8 cellular contexts compared by ENCODE assay signal in the genomic region with DNA sequence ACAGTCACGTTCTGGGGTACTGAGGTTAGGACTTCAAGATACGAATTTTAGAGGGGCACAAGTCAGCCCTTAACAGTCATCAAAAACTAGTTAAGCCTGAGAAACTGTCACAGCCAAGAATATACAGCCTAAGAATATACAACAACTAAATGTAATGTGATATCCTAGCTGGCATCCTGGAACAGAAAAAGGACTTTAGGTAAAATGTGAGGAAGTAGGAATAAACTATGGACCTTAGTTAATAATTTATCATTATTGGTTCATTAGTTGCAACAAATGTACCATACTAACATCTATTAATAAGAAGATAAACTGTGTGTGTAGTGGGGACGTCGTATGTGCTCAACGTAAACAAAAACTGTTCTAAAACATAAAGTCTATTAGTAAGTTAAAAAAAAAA. TPM values are rescaled to one million over a fixed set of nuclear protein-coding genes. Genes with fewer than 3 reads are reported as not detected.
DNase-seq lines count a peak whose midpoint lies in the region; ATAC-seq and TF ChIP-seq lines count a peak whose summit lies in the region.

No MANE protein-coding gene starts in this region.

- no peak for TF ChIP-seq CTCF in WTC11 (IDR thresholded peaks at IDR 0.05)

- no peak for DNase-seq in H7
- DNase-seq in WTC11 (ENCODE audit: low spot score), result no peak
- no peak for DNase-seq in right cardiac atrium
- no peak for DNase-seq in MV-4-11 (lab: John Stamatoyannopoulos, UW)
- DNase-seq in T1000 (lab: John Stamatoyannopoulos, UW), result no peak

- ATAC-seq in WTC11 (no peak), right cardiac atrium (no peak), HG03432 (IDR thresholded peaks at IDR 0.05; ENCODE audit: unreplicated experiment) (no peak), GM18517 (IDR thresholded peaks at IDR 0.05; ENCODE audit: unreplicated experiment) (no peak)

- H3K4me3 ChIP-seq in H7 (ENCODE audit: insufficient read depth, low read depth, low read length) (peak overlapping the region; percentile 67; the same call in 1 of the 2 replicates), right cardiac atrium (ENCODE audit: low read length) (peak overlapping the region; percentile 92), skin epidermis (peak overlapping the region; percentile 65 to 92 (median 74))

- peaks cover 11% of the 10 kb centered on the region for H3K4me1 ChIP-seq in right cardiac atrium (ENCODE audit: control insufficient read depth, insufficient read depth, low read length)

- no peak overlapping the region for H3K27ac ChIP-seq in right cardiac atrium (ENCODE audit: low read length)
- peak overlapping the region in 6 of 21 experiments; percentile 88 to 99 (median 96) for H3K27ac ChIP-seq in skin epidermis

- H3K27me3 Mint-ChIP-seq in WTC11 (ENCODE audit: low read depth), result no peaks in the 10 kb centered on the region; the same call in 1 of the 2 replicates

- H3K36me3 ChIP-seq in H7 (replicated peaks; ENCODE audit: control insufficient read depth, insufficient read depth, low read length), result no peaks in the 10 kb centered on the region

- no peaks in the 10 kb centered on the region for H3K27me3 ChIP-seq in H7 (ENCODE audit: control insufficient read depth, insufficient read depth, low read length)
- H3K27me3 ChIP-seq in right cardiac atrium (ENCODE audit: control insufficient read depth, insufficient read depth), result no peaks in the 10 kb centered on the region

- H3K9me3 ChIP-seq in right cardiac atrium (ENCODE audit: control insufficient read depth, low read length), result no peaks in the 10 kb centered on the region

- H3K27ac Mint-ChIP-seq in WTC11, result peak overlapping the region; percentile 90

- POLR2A ChIA-PET in WTC11 (lab: Charles Lee), result interaction anchor here (0.6 to 2.9 kb wide), 3 partner anchors 30 to 55 kb away, joined by 4 to 10 read pairs (median 5); a partner anchor contains a TSS

- H3K36me3 Mint-ChIP-seq in WTC11, result peaks cover 18% of the 10 kb centered on the region

- intact Hi-C loops in right cardiac atrium (cut with DNase I), result no loop called here

- CTCF ChIA-PET in WTC11 (lab: Charles Lee), result interaction anchor here (0.8 kb wide), 1 partner anchor 89 kb away, joined by 3 read pairs; no protein-coding TSS in a partner anchor

- H3K4me3 Mint-ChIP-seq in WTC11, result peak overlapping the region; percentile 97

- WGBS in right cardiac atrium, result 48% methylated on average over 5 of the region's 5 CpGs

- no peaks in the 10 kb centered on the region for H3K9me3 Mint-ChIP-seq in WTC11

- peaks cover 68% of the 10 kb centered on the region for H3K4me1 Mint-ChIP-seq in WTC11

TF ChIP-seq in WTC11, 78 proteins besides CTCF, POLR2A, EP300 and RAD21:
- TF ChIP-seq, protein P1, sequence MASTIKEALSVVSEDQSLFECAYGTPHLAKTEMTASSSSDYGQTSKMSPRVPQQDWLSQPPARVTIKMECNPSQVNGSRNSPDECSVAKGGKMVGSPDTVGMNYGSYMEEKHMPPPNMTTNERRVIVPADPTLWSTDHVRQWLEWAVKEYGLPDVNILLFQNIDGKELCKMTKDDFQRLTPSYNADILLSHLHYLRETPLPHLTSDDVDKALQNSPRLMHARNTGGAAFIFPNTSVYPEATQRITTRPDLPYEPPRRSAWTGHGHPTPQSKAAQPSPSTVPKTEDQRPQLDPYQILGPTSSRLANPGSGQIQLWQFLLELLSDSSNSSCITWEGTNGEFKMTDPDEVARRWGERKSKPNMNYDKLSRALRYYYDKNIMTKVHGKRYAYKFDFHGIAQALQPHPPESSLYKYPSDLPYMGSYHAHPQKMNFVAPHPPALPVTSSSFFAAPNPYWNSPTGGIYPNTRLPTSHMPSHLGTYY (CRISPR knock-in tag; IDR thresholded peaks at IDR 0.05), result no peak
- TF ChIP-seq KAT7 (CRISPR knock-in tag; IDR thresholded peaks at IDR 0.05; ENCODE audit: borderline replicate concordance) (no peak), NFYB (CRISPR knock-in tag; conservative IDR thresholded peaks at IDR 0.05; ENCODE audit: low read depth) (no peak), ZNF416 (CRISPR knock-in tag; IDR thresholded peaks at IDR 0.05) (no peak), TP53 (CRISPR knock-in tag; IDR thresholded peaks at IDR 0.05) (no peak)
- TF ChIP-seq, protein P2, sequence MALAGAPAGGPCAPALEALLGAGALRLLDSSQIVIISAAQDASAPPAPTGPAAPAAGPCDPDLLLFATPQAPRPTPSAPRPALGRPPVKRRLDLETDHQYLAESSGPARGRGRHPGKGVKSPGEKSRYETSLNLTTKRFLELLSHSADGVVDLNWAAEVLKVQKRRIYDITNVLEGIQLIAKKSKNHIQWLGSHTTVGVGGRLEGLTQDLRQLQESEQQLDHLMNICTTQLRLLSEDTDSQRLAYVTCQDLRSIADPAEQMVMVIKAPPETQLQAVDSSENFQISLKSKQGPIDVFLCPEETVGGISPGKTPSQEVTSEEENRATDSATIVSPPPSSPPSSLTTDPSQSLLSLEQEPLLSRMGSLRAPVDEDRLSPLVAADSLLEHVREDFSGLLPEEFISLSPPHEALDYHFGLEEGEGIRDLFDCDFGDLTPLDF (CRISPR knock-in tag; IDR thresholded peaks at IDR 0.05), result no peak
- TF ChIP-seq, protein P3, sequence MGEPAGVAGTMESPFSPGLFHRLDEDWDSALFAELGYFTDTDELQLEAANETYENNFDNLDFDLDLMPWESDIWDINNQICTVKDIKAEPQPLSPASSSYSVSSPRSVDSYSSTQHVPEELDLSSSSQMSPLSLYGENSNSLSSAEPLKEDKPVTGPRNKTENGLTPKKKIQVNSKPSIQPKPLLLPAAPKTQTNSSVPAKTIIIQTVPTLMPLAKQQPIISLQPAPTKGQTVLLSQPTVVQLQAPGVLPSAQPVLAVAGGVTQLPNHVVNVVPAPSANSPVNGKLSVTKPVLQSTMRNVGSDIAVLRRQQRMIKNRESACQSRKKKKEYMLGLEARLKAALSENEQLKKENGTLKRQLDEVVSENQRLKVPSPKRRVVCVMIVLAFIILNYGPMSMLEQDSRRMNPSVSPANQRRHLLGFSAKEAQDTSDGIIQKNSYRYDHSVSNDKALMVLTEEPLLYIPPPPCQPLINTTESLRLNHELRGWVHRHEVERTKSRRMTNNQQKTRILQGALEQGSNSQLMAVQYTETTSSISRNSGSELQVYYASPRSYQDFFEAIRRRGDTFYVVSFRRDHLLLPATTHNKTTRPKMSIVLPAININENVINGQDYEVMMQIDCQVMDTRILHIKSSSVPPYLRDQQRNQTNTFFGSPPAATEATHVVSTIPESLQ (CRISPR knock-in tag; IDR thresholded peaks at IDR 0.05), result no peak
- TF ChIP-seq, protein P4, sequence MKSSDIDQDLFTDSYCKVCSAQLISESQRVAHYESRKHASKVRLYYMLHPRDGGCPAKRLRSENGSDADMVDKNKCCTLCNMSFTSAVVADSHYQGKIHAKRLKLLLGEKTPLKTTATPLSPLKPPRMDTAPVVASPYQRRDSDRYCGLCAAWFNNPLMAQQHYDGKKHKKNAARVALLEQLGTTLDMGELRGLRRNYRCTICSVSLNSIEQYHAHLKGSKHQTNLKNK (CRISPR knock-in tag; IDR thresholded peaks at IDR 0.05), result no peak

RNA-seq across cellular contexts. Expression of a gene that starts 1.1 kb away (rescaled TPM):
- 76.9 and 135 TPM in 2 replicates for total RNA-seq in H7 (2014; rRNA removed; shearing (Covaris generic))
- total RNA-seq in WTC11 (2021) (150 to 156 TPM (median 155 TPM) in 3 replicates), right cardiac atrium (10 to 100 TPM; 62.4 to 79.2 (median 66.6) TPM)
- 53.9 TPM for polyA plus RNA-seq in right cardiac atrium

RNA-seq across cellular contexts. Expression of a gene that starts 30.0 kb away (rescaled TPM):
- total RNA-seq in H7 (2014; rRNA removed; shearing (Covaris generic)), result 10.1 and 11.7 TPM in 2 replicates
- total RNA-seq in WTC11 (2021) (13.9 to 16.0 TPM (median 14.1 TPM) in 3 replicates), right cardiac atrium (10 to 100 TPM; 17.9 to 31.4 (median 24.6) TPM)
- 39.2 TPM for polyA plus RNA-seq in right cardiac atrium
